10 cellular contexts compared by ENCODE assay signal in genomic region chr17:49762148-49762941, GRCh38. TPM values are rescaled to one million over a fixed set of nuclear protein-coding genes. Genes with fewer than 3 reads are reported as not detected.
DNase-seq lines count a peak whose midpoint lies in the region; ATAC-seq and TF ChIP-seq lines count a peak whose summit lies in the region.
"Had no signal": no experiment of that assay in that cellular context is flagged by ENCODE, and none has a peak within 500 bp of the region (broad histone marks: within the 10 kb centered on the region; RNA-seq: fewer than 3 reads in every experiment).

No MANE protein-coding gene starts in this region.

- in situ Hi-C loops in mammary epithelial cell (cut with MboI; ENCODE audit: low sequenced_read_pairs in 2 of 2): no loop called here

- intact Hi-C loops in mammary epithelial cell (cut with micrococcal nuclease): no loop called here

- no peaks in the 10 kb centered on the region for H3K79me2 ChIP-seq in ACC112 (ENCODE audit: control insufficient read depth, insufficient read depth, low read length, unreplicated experiment)
- peaks cover 21% of the 10 kb centered on the region for H3K79me2 ChIP-seq in mammary epithelial cell (ENCODE audit: insufficient read depth, low read length)

- no peaks in the 10 kb centered on the region for H3K36me3 ChIP-seq in ACC112 (ENCODE audit: insufficient read depth, low read length)
- no peaks in the 10 kb centered on the region for H3K36me3 ChIP-seq in mammary epithelial cell (ENCODE audit: insufficient read depth, low read length)
- no peaks in the 10 kb centered on the region for H3K36me3 ChIP-seq in muscle layer of duodenum (ENCODE audit: control insufficient read depth in 1 of 2, insufficient read depth in 2 of 2, low read length in 2 of 2)

- H3K27me3 ChIP-seq in ACC112 (ENCODE audit: insufficient read depth, low read length): peaks cover 54% of the 10 kb centered on the region
- no peaks in the 10 kb centered on the region for H3K27me3 ChIP-seq in HL-60 (ENCODE audit: insufficient read depth, poor library complexity, severe bottlenecking)
- no peaks in the 10 kb centered on the region for H3K27me3 ChIP-seq in mammary epithelial cell (ENCODE audit: insufficient read depth, low read length)
- no peaks in the 10 kb centered on the region for H3K27me3 ChIP-seq in muscle layer of duodenum (ENCODE audit: low read depth, low read length)

- no peak for DNase-seq in HL-60 (ENCODE audit: low read depth in 1 of 2, low spot score in 1 of 2)
- DNase-seq in mammary epithelial cell: peak; percentile 79
- DNase-seq in nucleus accumbens (lab: John Stamatoyannopoulos, UW): no peak
- no peak for DNase-seq in midbrain (lab: John Stamatoyannopoulos, UW)
- DNase-seq: GF-D8; stimulated activated CD4-positive, alpha-beta T cell treated with anti-CD3 and anti-CD28 coated beads, Interleukin-4, amount 100 ng/mL, for 4 hours had no signal

- H4K20me1 ChIP-seq in mammary epithelial cell (ENCODE audit: insufficient read depth, low read length): no peaks in the 10 kb centered on the region

- CTCF ChIA-PET in mammary epithelial cell (lab: Charles Lee; ENCODE audit: low non-redundant PET): no interaction called here

- H3K4me3 ChIP-seq in ACC112 (ENCODE audit: low read depth, low read length) (peak overlapping the region; percentile 79; the same call in 1 of the 2 replicates), HL-60 (replicated peaks; ENCODE audit: insufficient read depth, low read length) (peak overlapping the region; percentile 81), mammary epithelial cell (replicated peaks in 1 of 3; ENCODE audit: insufficient read depth in 1 of 3, low read depth in 2 of 3, low read length in 3 of 3) (peak overlapping the region; percentile 58 to 73 (median 66)), muscle layer of duodenum (ENCODE audit: low read depth in 1 of 2, low read length in 2 of 2) (peak overlapping the region; percentile 66 to 87)

- TSS peak; percentile 20 for BruUV-seq in mammary epithelial cell (replicated peaks; lab: Mats Ljungman, UMichigan)

- H3K9me3 ChIP-seq in mammary epithelial cell (replicated peaks; ENCODE audit: insufficient read depth, low read length) (no peaks in the 10 kb centered on the region), muscle layer of duodenum (ENCODE audit: control insufficient read depth in 1 of 2, low read length in 2 of 2) (no peaks in the 10 kb centered on the region)

- H3K27ac ChIP-seq in ACC112 (ENCODE audit: low read depth, low read length) (no peak overlapping the region), HL-60 (replicated peaks) (peak overlapping the region; percentile 26), mammary epithelial cell (ENCODE audit: insufficient read depth, low read depth, low read length) (no peak overlapping the region), muscle layer of duodenum (ENCODE audit: low read length) (no peak overlapping the region)

- ATAC-seq in HG03280 (IDR thresholded peaks at IDR 0.05; ENCODE audit: unreplicated experiment) (no peak), GM19324 (IDR thresholded peaks at IDR 0.05; ENCODE audit: low FRiP score, unreplicated experiment) (no peak)

- H3K4me2 ChIP-seq in mammary epithelial cell (ENCODE audit: insufficient read depth, low read depth, low read length): peak overlapping the region; percentile 99

- no peak overlapping the region for H3K9ac ChIP-seq in mammary epithelial cell (ENCODE audit: insufficient read depth, low read length)

- H3K4me1 ChIP-seq in ACC112 (ENCODE audit: control insufficient read depth, insufficient read depth, low read length, unreplicated experiment): peaks cover 3% of the 10 kb centered on the region
- peaks cover 23% of the 10 kb centered on the region for H3K4me1 ChIP-seq in mammary epithelial cell (ENCODE audit: insufficient read depth, low read length)
- H3K4me1 ChIP-seq in muscle layer of duodenum (ENCODE audit: control insufficient read depth in 1 of 2, insufficient read depth in 2 of 2, low read length in 2 of 2): peaks cover 8 to 25% of the 10 kb centered on the region in 2 donors

- H2AFZ ChIP-seq in ACC112 (ENCODE audit: low read length, unreplicated experiment) (no peak overlapping the region), mammary epithelial cell (ENCODE audit: low read depth, low read length) (peak overlapping the region; percentile 89)

- no peak for TF ChIP-seq CTCF in HL-60 (IDR thresholded peaks at IDR 0.05; ENCODE audit: insufficient read depth, low read length)
- TF ChIP-seq CTCF in mammary epithelial cell (conservative IDR thresholded peaks at IDR 0.05 in 1 of 2, IDR thresholded peaks at IDR 0.05 in 1 of 2; ENCODE audit: extremely low read depth in 1 of 2, insufficient read depth in 1 of 2, low read depth in 1 of 2, low read length in 2 of 2): no peak

- 92% methylated on average over 6 of the region's 6 CpGs for WGBS in mammary epithelial cell (ENCODE audit: low coverage, missing lambda C conversion rate)

- dilution Hi-C loops in mammary epithelial cell (cut with HindIII; ENCODE audit: low sequenced_read_pairs): no loop called here

RNA-seq across cellular contexts. Expression of gene FAM117A, which starts 1.6 kb away (rescaled TPM):
- total RNA-seq in mammary epithelial cell: 1 to 10 TPM; 2.8 to 5.9 TPM
- polyA plus RNA-seq in mammary epithelial cell: 8.8 TPM
- 14.2 TPM for polyA minus RNA-seq in mammary epithelial cell

RNA-seq across cellular contexts. Expression of gene KAT7, which starts 26.1 kb away (rescaled TPM):
- 10 to 100 TPM; 22.5 to 43.2 TPM for total RNA-seq in mammary epithelial cell
- 15.7 TPM for polyA plus RNA-seq in mammary epithelial cell
- 54.0 TPM for polyA minus RNA-seq in mammary epithelial cell

RNA-seq across cellular contexts. Expression of gene SLC35B1, which starts 54.6 kb away (rescaled TPM):
- 10 to 100 TPM; 35.5 to 55.9 TPM for total RNA-seq in mammary epithelial cell
- polyA plus RNA-seq in mammary epithelial cell: 59.2 TPM
- polyA minus RNA-seq in mammary epithelial cell: 141 TPM
